Comparison of ENCODE assay signal across 1 cellular context in genomic region chr5:1115123-1115815, GRCh38.
TF ChIP-seq lines count a peak whose summit lies in the region.

No MANE protein-coding gene starts in this region.

TF ChIP-seq in H1, 55 proteins besides CTCF, POLR2A, EP300 and RAD21 (continued from another document):
- TF ChIP-seq CHD7 (IDR thresholded peaks at IDR 0.05; ENCODE audit: insufficient replicate concordance, low read length), result no peak
- TF ChIP-seq GTF2F1 (IDR thresholded peaks at IDR 0.05; ENCODE audit: borderline replicate concordance, low read depth, low read length), result no peak
- TF ChIP-seq CHD1 (IDR thresholded peaks at IDR 0.05; ENCODE audit: low read depth, low read length), result no peak
- no peak for TF ChIP-seq KDM5A (IDR thresholded peaks at IDR 0.05; ENCODE audit: low read length)
- no peak for TF ChIP-seq SRF (IDR thresholded peaks at IDR 0.05; ENCODE audit: low read depth, low read length)
- no peak for TF ChIP-seq CHD2 (IDR thresholded peaks at IDR 0.05; ENCODE audit: low read length)
- TF ChIP-seq SP2 (IDR thresholded peaks at IDR 0.05; ENCODE audit: low read length), result no peak
- TF ChIP-seq BRCA1 (IDR thresholded peaks at IDR 0.05; ENCODE audit: low read depth, low read length), result no peak
- no peak for TF ChIP-seq FOSL1 (IDR thresholded peaks at IDR 0.05; ENCODE audit: insufficient read depth, low read depth, low read length)
- no peak for TF ChIP-seq GABPA (IDR thresholded peaks at IDR 0.05; ENCODE audit: borderline replicate concordance, insufficient read depth, low read length)
- TF ChIP-seq ATF2 (IDR thresholded peaks at IDR 0.05; ENCODE audit: low read length), result no peak
- no peak for TF ChIP-seq RXRA (IDR thresholded peaks at IDR 0.05; ENCODE audit: insufficient read depth, low read depth, low read length)
- TF ChIP-seq ATF3 (IDR thresholded peaks at IDR 0.05; ENCODE audit: insufficient read depth, low read depth, low read length), result no peak
- TF ChIP-seq BCL11A (IDR thresholded peaks at IDR 0.05; ENCODE audit: low read depth in 2 of 2, low read length in 2 of 2), result no peak
